Comparison of ENCODE assay signal across 18 cellular contexts in the genomic region with DNA sequence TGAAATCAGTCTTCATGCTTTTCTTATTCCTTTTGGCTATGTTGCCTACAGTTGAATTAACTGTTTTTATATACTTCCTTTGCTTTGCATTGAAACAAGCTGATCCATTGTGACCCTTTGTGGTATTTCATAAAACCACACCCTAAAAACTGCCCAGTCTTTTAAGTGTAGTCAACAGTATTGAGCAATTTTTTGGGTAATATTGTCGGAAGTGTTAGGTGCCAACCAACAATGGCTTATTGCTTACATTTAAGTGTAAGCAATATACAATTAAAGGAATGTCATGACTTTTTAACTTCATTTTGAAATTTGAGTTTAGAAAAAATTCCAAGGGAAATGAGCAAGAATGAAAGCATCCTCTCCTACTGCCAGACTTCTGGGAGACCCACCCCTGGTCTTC.
DNase-seq lines count a peak whose midpoint lies in the region; TF ChIP-seq lines count a peak whose summit lies in the region.
"Had no signal": no experiment of that assay in that cellular context is flagged by ENCODE, and none has a peak within 500 bp of the region (broad histone marks: within the 10 kb centered on the region; RNA-seq: fewer than 3 reads in every experiment).

No MANE protein-coding gene starts in this region.

- no peaks in the 10 kb centered on the region for H3K36me3 ChIP-seq in A673 (ENCODE audit: insufficient read depth, low read length, poor library complexity, severe bottlenecking)
- H3K36me3 ChIP-seq: HAP-1, ovary had no signal

- DNase-seq in EH (ENCODE audit: low read depth): peak; percentile 35
- DNase-seq in MV-4-11 (lab: John Stamatoyannopoulos, UW): peak; percentile 57
- peak; percentile 31 for DNase-seq in fibroblast of the aortic adventitia (ENCODE audit: low read depth)
- no peak for DNase-seq in T1000 (lab: John Stamatoyannopoulos, UW)
- DNase-seq in A673 (ENCODE audit: low spot score): no peak
- DNase-seq in AG08395 (ENCODE audit: low spot score): no peak
- no peak for DNase-seq in GOT3 (lab: John Stamatoyannopoulos, UW)
- DNase-seq: activated CD4-positive, alpha-beta T cell treated with anti-CD3 and anti-CD28 coated beads, Interleukin-2, amount 50 U/mL, for 4 hours; activated T-cell treated with anti-CD3 and anti-CD28 coated beads, Interleukin-2, amount 50 U/mL, for 24 hours; DMS79; hypothalamus; left colon; NCI-H524 treated with DMSO at 0.1 percent for 48 hours; ovary; stimulated activated naive CD4-positive, alpha-beta T cell had no signal

- H3K9me3 ChIP-seq in A673 (ENCODE audit: low read depth, low read length, poor library complexity, severe bottlenecking): no peaks in the 10 kb centered on the region
- H3K9me3 ChIP-seq: HAP-1, ovary had no signal

- TF ChIP-seq CTCF in VCaP (conservative IDR thresholded peaks at IDR 0.05): no peak
- TF ChIP-seq CTCF in fibroblast of the aortic adventitia (IDR thresholded peaks at IDR 0.05; ENCODE audit: insufficient read depth, low read length): no peak
- TF ChIP-seq CTCF in A673 (conservative IDR thresholded peaks at IDR 0.05; ENCODE audit: low read depth, low read length): no peak

- H3K27ac ChIP-seq in VCaP (peak overlapping the region; percentile 92), A673 (ENCODE audit: low read depth, low read length, poor library complexity, severe bottlenecking) (no peak overlapping the region)
- H3K27ac ChIP-seq: ovary had no signal

- intact Hi-C loops in A673 (cut with micrococcal nuclease; ENCODE audit: unreplicated experiment): no loop called here

- no peaks in the 10 kb centered on the region for H3K27me3 ChIP-seq in A673 (replicated peaks; ENCODE audit: insufficient read depth, low read depth, low read length, poor library complexity)
- H3K27me3 ChIP-seq: ovary had no signal

- CTCF ChIA-PET in A673 (lab: Charles Lee): no interaction called here

- H3K4me1 ChIP-seq in A673 (ENCODE audit: insufficient read depth, low read length, poor library complexity, severe bottlenecking): no peaks in the 10 kb centered on the region
- H3K4me1 ChIP-seq: HAP-1 had no signal

- H3K4me3 ChIP-seq in fibroblast of the aortic adventitia (ENCODE audit: low read depth, low read length): no peak overlapping the region
- H3K4me3 ChIP-seq in A673 (ENCODE audit: low read depth, low read length, poor library complexity, severe bottlenecking): no peak overlapping the region
- H3K4me3 ChIP-seq: HAP-1, K562, ovary had no signal

- no TSS peak for BruUV-seq in A673 (replicated peaks; lab: Mats Ljungman, UMichigan)

- POLR2A ChIA-PET in A673 (lab: Charles Lee; ENCODE audit: low non-redundant PET): no interaction called here

Comparison
In these comparisons a context has a peak if more than half of its experiments do, and no peak if none do; other contexts are left out.
1. DNase-seq: peak in EH (single experiment), MV-4-11 (single experiment) and fibroblast of the aortic adventitia (single experiment); none in T1000 (single experiment), A673 (single experiment), AG08395 (single experiment) and GOT3 (single experiment).